Comparison of ENCODE assay signal across 21 cellular contexts in the genomic region with DNA sequence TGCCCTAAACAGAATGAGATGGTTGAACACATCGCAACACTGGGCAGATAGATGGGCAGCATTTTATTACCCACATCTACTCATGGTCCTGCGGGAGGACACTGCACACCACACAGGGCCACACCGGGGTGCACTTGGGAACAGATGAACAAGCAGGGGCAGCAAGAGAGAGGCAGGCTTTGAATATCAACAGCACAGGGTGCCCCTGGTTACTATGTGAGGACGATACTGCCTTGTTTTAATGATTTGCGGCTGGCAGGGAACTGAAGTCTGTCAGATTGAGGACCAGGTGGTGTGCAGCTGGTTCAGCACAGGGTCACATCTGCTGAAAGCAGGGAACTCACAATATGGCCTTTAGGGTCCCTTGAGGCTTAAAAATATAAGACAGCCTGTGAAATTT.
DNase-seq lines count a peak whose midpoint lies in the region; ATAC-seq and TF ChIP-seq lines count a peak whose summit lies in the region.
"Had no signal": no experiment of that assay in that cellular context is flagged by ENCODE, and none has a peak within 500 bp of the region (broad histone marks: within the 10 kb centered on the region; RNA-seq: fewer than 3 reads in every experiment).

No MANE protein-coding gene starts in this region.

- TF ChIP-seq CTCF in GM12864 (IDR thresholded peaks at IDR 0.05; ENCODE audit: low read depth, low read length, missing control alignments) (no peak), brain (conservative IDR thresholded peaks at IDR 0.05) (no peak)

- no peaks in the 10 kb centered on the region for H3K36me3 Mint-ChIP-seq in brain

- no peak overlapping the region for H3K4me3 Mint-ChIP-seq in brain
- H3K4me3 Mint-ChIP-seq: endodermal cell had no signal

- peaks cover 0 to 9% (median 4%) of the 10 kb centered on the region in 5 experiments for H3K9me3 Mint-ChIP-seq in brain

- H3K36me3 ChIP-seq in SJCRH30: no peaks in the 10 kb centered on the region
- H3K36me3 ChIP-seq: sigmoid colon, SJSA1 had no signal

- peaks cover 5% of the 10 kb centered on the region for H3K27me3 Mint-ChIP-seq in brain

- DNase-seq in GM12864 (ENCODE audit: low read depth) (peak; percentile 74), SJCRH30 (no peak)
- DNase-seq in stimulated activated CD4-positive, alpha-beta T cell treated with anti-CD3 and anti-CD28 coated beads, Interleukin-4, amount 100 ng/mL, for 24 hours: no peak
- no peak for DNase-seq in effector CD4-positive, alpha-beta T cell
- DNase-seq: activated CD4-positive, alpha-beta T cell treated with anti-CD3 and anti-CD28 coated beads for 4 hours; activated CD8-positive, alpha-beta memory T cell treated with anti-CD3 and anti-CD28 coated beads, Interleukin-2, amount 50 U/mL, for 4 hours; activated gamma-delta T cell treated with Interleukin-2 at 50 U/mL for 16 hours; anterior cingulate cortex; endodermal cell; H7; Kasumi-1; NCI-H1417 treated with DMSO at 0.1 percent for 48 hours; NCI-H226; sigmoid colon; stimulated activated CD4-positive, alpha-beta T cell treated with anti-CD3 and anti-CD28 coated beads, Interleukin-2, amount 100 ng/mL, for 24 hours; substantia nigra had no signal

- H3K4me3 ChIP-seq in GM12864 (ENCODE audit: low read depth, low read length) (no peak overlapping the region), SJCRH30 (no peak overlapping the region)
- H3K4me3 ChIP-seq: sigmoid colon, SJSA1 had no signal

- H3K4me1 Mint-ChIP-seq in brain: peaks cover 20% of the 10 kb centered on the region

- H3K27ac Mint-ChIP-seq in brain: peak overlapping the region in 3 of 5 experiments; percentile 22 to 69 (median 54)
- H3K27ac Mint-ChIP-seq: endodermal cell had no signal

- H3K27ac ChIP-seq in SJCRH30: no peak overlapping the region
- H3K27ac ChIP-seq: sigmoid colon, SJSA1 had no signal

- ATAC-seq in GM21423 (IDR thresholded peaks at IDR 0.05; ENCODE audit: unreplicated experiment) (peak; percentile 58), HG03521 (IDR thresholded peaks at IDR 0.05; ENCODE audit: unreplicated experiment) (peak; percentile 58), HG03432 (IDR thresholded peaks at IDR 0.05; ENCODE audit: unreplicated experiment) (no peak)

- H3K9me3 ChIP-seq in SJCRH30 (replicated peaks): no peaks in the 10 kb centered on the region
- H3K9me3 ChIP-seq: SJSA1 had no signal

- no peaks in the 10 kb centered on the region for H3K27me3 ChIP-seq in SJCRH30
- H3K27me3 ChIP-seq: sigmoid colon, SJSA1 had no signal

- H3K4me1 ChIP-seq in SJCRH30: no peaks in the 10 kb centered on the region
- H3K4me1 ChIP-seq: sigmoid colon, SJSA1 had no signal
